In the genomic region with DNA sequence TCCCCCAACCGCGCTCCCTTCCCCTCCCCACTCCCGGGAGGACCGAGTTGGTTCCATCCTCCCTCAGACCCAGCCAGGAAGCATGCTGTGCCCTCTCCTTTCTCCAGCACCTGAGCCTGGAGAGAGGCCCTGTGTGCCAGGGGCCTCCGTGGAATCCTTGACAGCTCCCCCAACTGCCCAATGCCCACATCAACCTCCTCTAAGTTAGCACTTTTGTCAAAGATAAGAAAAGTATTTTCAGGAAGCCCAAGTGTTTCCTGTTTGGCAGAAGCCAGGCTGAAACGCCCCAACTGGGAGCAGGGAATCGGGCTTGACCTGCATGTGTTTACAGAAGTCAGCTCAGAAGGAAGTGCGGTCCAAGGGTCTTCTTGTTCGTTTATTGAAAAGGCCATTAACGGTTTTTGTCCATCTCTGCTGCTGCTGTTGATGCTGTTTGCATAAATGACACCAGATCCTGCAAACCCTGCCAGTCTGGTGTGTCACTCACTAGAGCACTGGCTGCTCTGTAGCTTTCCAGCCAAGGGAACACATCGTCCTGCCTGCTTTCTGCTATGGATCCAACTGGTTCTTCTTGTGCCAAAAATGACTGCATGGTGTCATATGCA, we compare ENCODE assay signal across 10 cellular contexts. TPM values are rescaled to one million over a fixed set of nuclear protein-coding genes. Genes with fewer than 3 reads are reported as not detected.
DNase-seq lines count a peak whose midpoint lies in the region; ATAC-seq and TF ChIP-seq lines count a peak whose summit lies in the region.
"Had no signal": no experiment of that assay in that cellular context is flagged by ENCODE, and none has a peak within 500 bp of the region (broad histone marks: within the 10 kb centered on the region; RNA-seq: fewer than 3 reads in every experiment).

No MANE protein-coding gene starts in this region.

- H3F3A ChIP-seq in PC-3 (ENCODE audit: low read length, unreplicated experiment): no peaks in the 10 kb centered on the region

- H3K9ac ChIP-seq in PC-3 (ENCODE audit: low read length): no peak overlapping the region

- H3K27ac ChIP-seq in PC-3 (ENCODE audit: low read length) (no peak overlapping the region), heart right ventricle (peak overlapping the region; percentile 22 to 89 (median 75))

- H3K36me3 ChIP-seq in PC-3 (ENCODE audit: low read depth, low read length): no peaks in the 10 kb centered on the region
- H3K36me3 ChIP-seq in heart right ventricle: no peaks in the 10 kb centered on the region
- H3K36me3 ChIP-seq: adrenal gland had no signal

- POLR2A ChIA-PET in PC-3 (lab: Charles Lee; ENCODE audit: unreplicated experiment): no interaction called here

- WGBS in heart right ventricle, 2 donors: 14 to 26% methylated on average over 11 of the region's 11 CpGs

- H3K4me3 ChIP-seq in PC-3 (ENCODE audit: low read length) (no peak overlapping the region), heart right ventricle (peak overlapping the region in 1 of 10 donors; percentile 16)
- H3K4me3 ChIP-seq: adrenal gland had no signal

- intact Hi-C loops in PC-3 (cut with micrococcal nuclease): no loop called here
- intact Hi-C loops in heart right ventricle (cut with DNase I): no loop called here
- intact Hi-C loops in sciatic nerve (cut with DNase I): no loop called here

- no peaks in the 10 kb centered on the region for H3K4me1 ChIP-seq in PC-3 (ENCODE audit: insufficient read depth, low read length)
- H3K4me1 ChIP-seq in heart right ventricle: peaks cover 14 to 49% (median 37%) of the 10 kb centered on the region in 9 donors

- no peaks in the 10 kb centered on the region for H3K79me2 ChIP-seq in PC-3 (ENCODE audit: low read length)

- no peak for TF ChIP-seq CTCF in PC-3 (conservative IDR thresholded peaks at IDR 0.05; ENCODE audit: low read depth, low read length)
- no peak for TF ChIP-seq CTCF in heart right ventricle (IDR thresholded peaks at IDR 0.05)

- no peak overlapping the region for H2AFZ ChIP-seq in PC-3 (ENCODE audit: low read length)

- H4K20me1 ChIP-seq in PC-3 (ENCODE audit: low read length): no peaks in the 10 kb centered on the region

- no peak overlapping the region for H3K4me2 ChIP-seq in PC-3 (ENCODE audit: low read length)

- no peaks in the 10 kb centered on the region for H3K9me3 ChIP-seq in PC-3 (ENCODE audit: low read length)
- H3K9me3 ChIP-seq in heart right ventricle: no peaks in the 10 kb centered on the region
- H3K9me3 ChIP-seq: adrenal gland had no signal

- H3K27me3 ChIP-seq in PC-3 (ENCODE audit: low read length) (no peaks in the 10 kb centered on the region), heart right ventricle (peaks cover 0 to 18% (median 0%) of the 10 kb centered on the region in 7 donors)
- H3K27me3 ChIP-seq: adrenal gland had no signal

- no TSS peak for BruUV-seq in PC-3 (replicated peaks; lab: Mats Ljungman, UMichigan)

- DNase-seq in CMK (ENCODE audit: low read depth) (peak; percentile 40), PC-3 (no peak), heart right ventricle (peak in 1 of 2 donors; percentile 63), sciatic nerve (ENCODE audit: low spot score) (no peak), DMS79 (lab: John Stamatoyannopoulos, UW) (no peak), NCI-H510A (lab: John Stamatoyannopoulos, UW) (no peak)
- no peak for DNase-seq in stimulated activated naive CD8-positive, alpha-beta T cell treated with anti-CD3 and anti-CD28 coated beads, Interleukin-15, Interleukin-2, amounts not matched to agents 100 U/mL and 50 U/mL, for 24 hours
- DNase-seq: NCI-H1694 had no signal

- ATAC-seq in PC-3 (peak; percentile 43; the same call in 1 of the 2 replicates), heart right ventricle (peak; percentile 31 to 94 (median 84)), sciatic nerve (peak; percentile 86), HG02763 (IDR thresholded peaks at IDR 0.05; ENCODE audit: unreplicated experiment) (no peak)
- ATAC-seq in stimulated activated naive CD8-positive, alpha-beta T cell treated with anti-CD3 and anti-CD28 coated beads, Interleukin-15, Interleukin-2, amounts not matched to agents 100 U/mL and 50 U/mL, for 24 hours: no peak

- CTCF ChIA-PET in PC-3 (lab: Charles Lee): no interaction called here

- no peaks in the 10 kb centered on the region for H3K9me2 ChIP-seq in PC-3 (replicated peaks; ENCODE audit: low read length)

RNA-seq across cellular contexts. Expression of a gene that starts 35.3 kb away (rescaled TPM):
- total RNA-seq in PC-3 (2014; rRNA removed) (45.0 and 53.4 TPM in 2 replicates), heart right ventricle (100 to 1,000 TPM in 2 of 10 donors, 10 to 100 TPM in 8; 27.7 to 222 (median 47.5) TPM), sciatic nerve (198 TPM)
- 100 to 1,000 TPM in 1 of 2 donors, 10 to 100 TPM in 1; 33.5 to 116 TPM for polyA plus RNA-seq in heart right ventricle

RNA-seq across cellular contexts. Expression of a gene that starts 37.8 kb away (rescaled TPM):
- total RNA-seq in PC-3 (2014; rRNA removed): 201 and 270 TPM in 2 replicates
- 10 to 100 TPM; 22.3 to 48.5 (median 40.8) TPM for total RNA-seq in heart right ventricle
- 10 to 100 TPM in 1 of 2 donors, 1 to 10 TPM in 1; 9.7 to 60.0 TPM for polyA plus RNA-seq in heart right ventricle
- total RNA-seq in sciatic nerve: 25.5 TPM

Comparison
In these comparisons a context has a peak if more than half of its experiments do, and no peak if none do; other contexts are left out.
1. ATAC-seq: peak in PC-3 (single experiment), heart right ventricle (8 of 8) and sciatic nerve (single experiment); none in HG02763 (single experiment) and stimulated activated naive CD8-positive, alpha-beta T cell treated with anti-CD3 and anti-CD28 coated beads, Interleukin-15, Interleukin-2, amounts not matched to agents 100 U/mL and 50 U/mL, for 24 hours (single experiment).